ENCODE assay signal across 8 cellular contexts in the genomic region with DNA sequence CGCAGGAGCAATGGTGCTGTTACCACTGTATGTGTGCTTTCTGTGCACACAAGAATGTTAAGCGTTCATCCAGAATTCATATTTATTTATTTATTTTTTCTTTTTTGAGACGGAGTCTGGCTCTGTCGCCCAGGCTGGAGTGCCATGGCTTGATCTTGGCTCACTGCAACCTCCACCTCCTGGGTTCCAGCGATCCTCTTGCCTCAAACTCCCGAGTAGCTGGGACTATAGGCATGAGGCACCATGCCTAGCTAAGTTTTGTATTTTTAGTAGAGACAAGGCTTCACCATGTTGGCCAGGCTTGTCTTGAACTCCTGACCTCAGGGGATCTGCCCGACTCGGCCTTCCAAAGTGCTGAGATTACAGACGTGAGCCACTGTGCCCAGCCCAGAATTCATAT.
DNase-seq lines count a peak whose midpoint lies in the region; TF ChIP-seq lines count a peak whose summit lies in the region.
"Not testable (repeated sequence)": the region's sequence is repeated elsewhere in the genome, so short reads cannot be mapped to it uniquely, and the experiment has no call there.

No MANE protein-coding gene starts in this region.

- H3K36me3 ChIP-seq in Loucy (ENCODE audit: insufficient read depth, low read length); colonic mucosa; left ventricle myocardium inferior; mesendoderm (ENCODE audit: control insufficient read depth, insufficient read depth, low read length); sigmoid colon; thyroid gland: not testable (repeated sequence)

- peak overlapping the region; percentile 64 for H3K4me2 ChIP-seq in Loucy (ENCODE audit: low read depth, low read length, poor library complexity, severe bottlenecking)
- H3K4me2 ChIP-seq in mesendoderm (ENCODE audit: low read length) = not testable (repeated sequence)

- intact Hi-C loops in activated naive CD4-positive, alpha-beta T cell treated with anti-CD3 and anti-CD28 coated beads for 36 hours (cut with micrococcal nuclease); thyroid gland (cut with DNase I): not testable (repeated sequence)
- intact Hi-C loops in colonic mucosa (cut with DNase I) = loop anchor here (10.0 kb wide), 1 partner anchor 100 kb away; the partner anchor contains the start of gene SLC38A2
- intact Hi-C loops in left ventricle myocardium inferior (cut with micrococcal nuclease) = loop anchor here (10.0 kb wide), 1 partner anchor 180 kb away; no protein-coding TSS in a partner anchor
- intact Hi-C loops in sigmoid colon (cut with DNase I) = loop anchor here (5.0 to 10.0 kb wide), 2 partner anchors 87 to 180 kb away; no protein-coding TSS in a partner anchor

- peaks cover 19% of the 10 kb centered on the region for H3K4me1 Mint-ChIP-seq in activated naive CD4-positive, alpha-beta T cell treated with anti-CD3 and anti-CD28 coated beads for 36 hours (ENCODE audit: low read depth)

- H3K36me3 Mint-ChIP-seq in activated naive CD4-positive, alpha-beta T cell treated with anti-CD3 and anti-CD28 coated beads for 36 hours (ENCODE audit: low read depth) = not testable (repeated sequence)

- H3K9ac ChIP-seq in Loucy (ENCODE audit: low read depth, low read length, poor library complexity, severe bottlenecking) = peak overlapping the region; percentile 37
- H3K9ac ChIP-seq in colonic mucosa (ENCODE audit: low read depth in 2 of 2, low read length in 2 of 2); mesendoderm (ENCODE audit: low read length): not testable (repeated sequence)

- H2BK120ac ChIP-seq in mesendoderm (ENCODE audit: low read depth, low read length) = peak overlapping the region; percentile 28

- H3K9me3 Mint-ChIP-seq in activated naive CD4-positive, alpha-beta T cell treated with anti-CD3 and anti-CD28 coated beads for 36 hours = not testable (repeated sequence)

- not testable (repeated sequence) for TF ChIP-seq CTCF in 22Rv1 (IDR thresholded peaks at IDR 0.05); Loucy (conservative IDR thresholded peaks at IDR 0.05; ENCODE audit: low read length); colonic mucosa (IDR thresholded peaks at IDR 0.05); left ventricle myocardium inferior (IDR thresholded peaks at IDR 0.05; ENCODE audit: borderline replicate concordance); sigmoid colon (IDR thresholded peaks at IDR 0.05); thyroid gland (IDR thresholded peaks at IDR 0.05)

- H3K4me1 ChIP-seq in Loucy (ENCODE audit: insufficient read depth, low read length, poor library complexity, severe bottlenecking) (peaks cover 43% of the 10 kb centered on the region), left ventricle myocardium inferior (peaks cover 43% of the 10 kb centered on the region), sigmoid colon (peaks cover 0 to 43% (median 31%) of the 10 kb centered on the region in 4 donors), thyroid gland (peaks cover 8 to 14% of the 10 kb centered on the region in 2 donors)
- not testable (repeated sequence) for H3K4me1 ChIP-seq in colonic mucosa; mesendoderm (ENCODE audit: control insufficient read depth, low read depth, low read length)

- CTCF ChIA-PET in activated naive CD4-positive, alpha-beta T cell treated with anti-CD3 and anti-CD28 coated beads for 36 hours (lab: Charles Lee) = interaction anchor here (1.1 kb wide), 1 partner anchor 14 kb away, joined by 3 read pairs; no protein-coding TSS in a partner anchor

- H2AK5ac ChIP-seq in mesendoderm (ENCODE audit: low read length) = not testable (repeated sequence)

- not testable (repeated sequence) for H3K18ac ChIP-seq in mesendoderm (ENCODE audit: low read length)

- not testable (repeated sequence) for TF ChIP-seq POLR2A in sigmoid colon (IDR thresholded peaks at IDR 0.05); thyroid gland (IDR thresholded peaks at IDR 0.05)

- not testable (repeated sequence) for H4K5ac ChIP-seq in mesendoderm (ENCODE audit: low read length)

- H3K9me3 ChIP-seq in Loucy (ENCODE audit: insufficient read depth, low read depth, low read length); colonic mucosa; left ventricle myocardium inferior (replicated peaks); sigmoid colon; thyroid gland: not testable (repeated sequence)

- not testable (repeated sequence) for H4K8ac ChIP-seq in mesendoderm (ENCODE audit: low read depth, low read length)

- DNase-seq in activated naive CD4-positive, alpha-beta T cell treated with anti-CD3 and anti-CD28 coated beads for 36 hours; colonic mucosa; left ventricle myocardium inferior; mesendoderm; sigmoid colon; thyroid gland: not testable (repeated sequence)

- not testable (repeated sequence) for H2BK5ac ChIP-seq in mesendoderm (ENCODE audit: low read length)

- H3K27ac Mint-ChIP-seq in activated naive CD4-positive, alpha-beta T cell treated with anti-CD3 and anti-CD28 coated beads for 36 hours = peak overlapping the region; percentile 37

- H3K79me1 ChIP-seq in mesendoderm (ENCODE audit: low read length) = not testable (repeated sequence)

- H3K27ac ChIP-seq in 22Rv1 (peak overlapping the region; percentile 89), colonic mucosa (peak overlapping the region; percentile 80), left ventricle myocardium inferior (replicated peaks) (peak overlapping the region; percentile 91), sigmoid colon (peak overlapping the region; percentile 68 to 88 (median 73)), thyroid gland (peak overlapping the region; percentile 30 to 73 (median 60))
- H3K27ac ChIP-seq in mesendoderm (ENCODE audit: low read depth, low read length) = not testable (repeated sequence)

- not testable (repeated sequence) for H3K9me2 ChIP-seq in Loucy (replicated peaks; ENCODE audit: low read depth, low read length)

- peaks cover 25% of the 10 kb centered on the region for H3K79me2 ChIP-seq in Loucy (ENCODE audit: insufficient read depth, low read length)
- H3K79me2 ChIP-seq in mesendoderm (ENCODE audit: control insufficient read depth, insufficient read depth, low read length) = not testable (repeated sequence)

- H3K4ac ChIP-seq in mesendoderm (ENCODE audit: low read depth, low read length) = not testable (repeated sequence)

- H3K4me3 Mint-ChIP-seq in activated naive CD4-positive, alpha-beta T cell treated with anti-CD3 and anti-CD28 coated beads for 36 hours = not testable (repeated sequence)

- not testable (repeated sequence) for TF ChIP-seq EP300 in sigmoid colon (IDR thresholded peaks at IDR 0.05)

- H2AFZ ChIP-seq in Loucy (ENCODE audit: low read length) = not testable (repeated sequence)

- no CpG with 5 or more reads among the region's 9 CpGs for WGBS in mesendoderm (ENCODE audit: extremely low coverage, insufficient coverage, low lambda C conversion rate)
- WGBS in sigmoid colon, 2 donors = 89 to 90% methylated on average over 9 of the region's 9 CpGs
- 90 to 91% methylated on average over 9 of the region's 9 CpGs for WGBS in thyroid gland, 2 donors

- not testable (repeated sequence) for H3K27me3 Mint-ChIP-seq in activated naive CD4-positive, alpha-beta T cell treated with anti-CD3 and anti-CD28 coated beads for 36 hours (ENCODE audit: low read depth)

- not testable (repeated sequence) for H3K56ac ChIP-seq in mesendoderm (ENCODE audit: low read length)

- H2BK15ac ChIP-seq in mesendoderm (replicated peaks; ENCODE audit: low read depth) = not testable (repeated sequence)

- H3K4me3 ChIP-seq in Loucy (ENCODE audit: low read length, poor library complexity, severe bottlenecking) = peak overlapping the region; percentile 47
- H3K4me3 ChIP-seq in colonic mucosa; left ventricle myocardium inferior; mesendoderm (ENCODE audit: low read length); sigmoid colon; thyroid gland (replicated peaks in 1 of 3): not testable (repeated sequence)

- H4K20me1 ChIP-seq in Loucy (ENCODE audit: insufficient read depth, low read length, poor library complexity, severe bottlenecking) = not testable (repeated sequence)

- H3K23ac ChIP-seq in mesendoderm (ENCODE audit: low read length) = not testable (repeated sequence)

- H3K27me3 ChIP-seq in Loucy (ENCODE audit: insufficient read depth, low read length, poor library complexity, severe bottlenecking); colonic mucosa; left ventricle myocardium inferior (ENCODE audit: low read depth); mesendoderm (ENCODE audit: insufficient read depth, low read length, poor library complexity); sigmoid colon; thyroid gland: not testable (repeated sequence)

- not testable (repeated sequence) for H3F3A ChIP-seq in Loucy (ENCODE audit: low read depth)
